In genomic region chr19:35643255-35644205, GRCh38 we compare ENCODE assay signal across 8 cellular contexts. TPM values are rescaled to one million over a fixed set of nuclear protein-coding genes. Genes with fewer than 3 reads are reported as not detected.
DNase-seq lines count a peak whose midpoint lies in the region; ATAC-seq and TF ChIP-seq lines count a peak whose summit lies in the region.

No MANE protein-coding gene starts in this region.

- H3K27ac ChIP-seq in VCaP, result peak overlapping the region; percentile 92

- no peaks in the 10 kb centered on the region for H3K9me3 Mint-ChIP-seq in immature natural killer cell

- H3K4me3 Mint-ChIP-seq in immature natural killer cell, result peak overlapping the region; percentile 79 to 90 (median 84)

- peaks cover 0 to 2% (median 0%) of the 10 kb centered on the region in 3 donors for H3K36me3 Mint-ChIP-seq in immature natural killer cell

- H3K27me3 Mint-ChIP-seq in immature natural killer cell (ENCODE audit: low read depth in 3 of 3), result peaks cover 0 to 5% (median 3%) of the 10 kb centered on the region in 3 donors

- peaks cover 25 to 35% of the 10 kb centered on the region in 2 donors for H3K4me1 Mint-ChIP-seq in immature natural killer cell

- H3K27ac Mint-ChIP-seq in immature natural killer cell, result peak overlapping the region; percentile 60 to 90 (median 82)

- in situ Hi-C loops in T47D (cut with HindIII; ENCODE audit: low pct_unique_long_range_greater_than_20kb, low sequenced_read_pairs), result no loop called here

- TF ChIP-seq CTCF in GM10266 (IDR thresholded peaks at IDR 0.05; ENCODE audit: control insufficient read depth, insufficient read depth, low read depth, missing control alignments), result peak; percentile 13
- no peak; the same call in 1 of the 2 replicates for TF ChIP-seq CTCF in VCaP (conservative IDR thresholded peaks at IDR 0.05)

- peak; percentile 45 for ATAC-seq in HG02798 (IDR thresholded peaks at IDR 0.05; ENCODE audit: poor library complexity, unreplicated experiment)
- no peak for ATAC-seq in HG03565 (IDR thresholded peaks at IDR 0.05; ENCODE audit: unreplicated experiment)

- DNase-seq in GM10266 (ENCODE audit: extremely low spot score) (peak; percentile 91), NCI-H2107 treated with DMSO at 0.1 percent for 48 hours (lab: John Stamatoyannopoulos, UW; ENCODE audit: unreplicated experiment) (peak; percentile 35), T47D (ENCODE audit: low read depth in 1 of 2, low spot score in 1 of 2) (peak; percentile 81 to 89), immature natural killer cell (peak; percentile 79 to 83 (median 81))
- peak; percentile 59 to 78 for DNase-seq in stimulated activated CD4-positive, alpha-beta T cell treated with anti-CD3 and anti-CD28 coated beads, Interleukin-12 subunit alpha, Interleukin-12 subunit beta, amount 100 ng/mL, for 24 hours (ENCODE audit: low read depth in 2 of 2)

RNA-seq across cellular contexts. Expression of gene ETV2, which starts 2.0 kb away (rescaled TPM):
- under 1 TPM; 0.55 to 0.79 (median 0.68) TPM for polyA plus RNA-seq in immature natural killer cell

RNA-seq across cellular contexts. Expression of gene COX6B1, which starts 4.6 kb away (rescaled TPM):
- 1,000 to 10,000 TPM in 1 of 3 donors, 100 to 1,000 TPM in 2; 711 to 1,050 (median 736) TPM for polyA plus RNA-seq in immature natural killer cell

RNA-seq across cellular contexts. Expression of gene RBM42, which starts 14.7 kb away (rescaled TPM):
- polyA plus RNA-seq in immature natural killer cell, result 10 to 100 TPM; 51.4 to 91.8 (median 72.7) TPM

RNA-seq across cellular contexts. Expression of gene UPK1A, which starts 22.8 kb away (rescaled TPM):
- not detected for polyA plus RNA-seq in immature natural killer cell

RNA-seq across cellular contexts. Expression of gene HAUS5, which starts 31.0 kb away (rescaled TPM):
- 1 to 10 TPM in 2 of 3 donors, under 1 TPM in 1; 0.98 to 7.5 (median 6.0) TPM for polyA plus RNA-seq in immature natural killer cell

Comparison
In these comparisons a context has a peak if more than half of its experiments do, and no peak if none do; other contexts are left out.
1. DNase-seq: peak in every context shown above with its lines; median percentile 91 in GM10266; 85 in T47D; 81 in immature natural killer cell; 68 in stimulated activated CD4-positive, alpha-beta T cell treated with anti-CD3 and anti-CD28 coated beads, Interleukin-12 subunit alpha, Interleukin-12 subunit beta, amount 100 ng/mL, for 24 hours; 35 in NCI-H2107 treated with DMSO at 0.1 percent for 48 hours.